Comparison of ENCODE assay signal across 9 cellular contexts in the genomic region with DNA sequence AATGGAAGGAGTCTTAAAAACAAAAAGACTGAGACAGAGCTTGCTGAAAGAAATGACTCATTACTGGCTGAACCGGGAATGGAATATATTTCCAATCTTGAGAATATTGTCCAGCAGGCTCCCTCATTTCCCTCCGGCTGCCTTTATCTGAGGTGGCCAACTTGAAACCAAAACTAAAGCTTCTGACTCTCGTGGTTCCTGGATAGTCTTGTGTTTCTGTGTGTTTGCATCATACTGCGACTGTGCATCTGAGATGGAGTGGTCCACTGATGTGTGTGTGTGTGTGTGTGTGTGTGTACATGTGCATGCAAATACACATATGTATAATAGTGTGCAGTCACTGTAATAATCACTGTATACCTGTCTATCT.
DNase-seq lines count a peak whose midpoint lies in the region; ATAC-seq and TF ChIP-seq lines count a peak whose summit lies in the region.
"Had no signal": no experiment of that assay in that cellular context is flagged by ENCODE, and none has a peak within 500 bp of the region (broad histone marks: within the 10 kb centered on the region; RNA-seq: fewer than 3 reads in every experiment).

No MANE protein-coding gene starts in this region.

- DNase-seq in Right ventricle myocardium superior: no peak
- no peak for DNase-seq in cardiac septum (ENCODE audit: low spot score)
- no peak for DNase-seq in heart right ventricle
- DNase-seq in uterus: peak in 1 of 2 donors; percentile 38
- DNase-seq in activated CD4-positive, CD25-positive, alpha-beta regulatory T cell (lab: John Stamatoyannopoulos, UW): no peak
- DNase-seq: NCI-H2081 treated with DMSO at 0.1 percent for 48 hours had no signal

- no peaks in the 10 kb centered on the region for H3K9me3 ChIP-seq in heart right ventricle
- H3K9me3 ChIP-seq in uterus: no peaks in the 10 kb centered on the region

- H3K27ac ChIP-seq in heart right ventricle (peak overlapping the region in 2 of 10 donors; percentile 15 to 25), uterus (peak overlapping the region; percentile 58 to 68)

- intact Hi-C loops in Right ventricle myocardium superior (cut with DNase I): loop anchor here (5.0 kb wide), 1 partner anchor 349 kb away; no protein-coding TSS in a partner anchor
- intact Hi-C loops in cardiac septum (cut with DNase I): loop anchor here (5.0 kb wide), 3 partner anchors 54 to 349 kb away; a partner anchor contains a TSS
- intact Hi-C loops in heart right ventricle (cut with DNase I): loop anchor here in 9 of 10 donors (1.0 to 10.0 kb wide), 12 partner anchors 54 to 349 kb away; a partner anchor contains a TSS
- intact Hi-C loops in uterus (cut with DNase I; ENCODE audit: low total_unique reads): no loop called here

- no peaks in the 10 kb centered on the region for H3K36me3 ChIP-seq in heart right ventricle
- H3K36me3 ChIP-seq in uterus: no peaks in the 10 kb centered on the region

- H3K4me1 ChIP-seq in heart right ventricle (peaks cover 0 to 22% (median 0%) of the 10 kb centered on the region in 9 donors), uterus (no peaks in the 10 kb centered on the region)

- ATAC-seq in Right ventricle myocardium superior (ENCODE audit: poor library complexity) (peak; percentile 53), heart right ventricle (peak in 7 of 8 donors; percentile 42 to 72 (median 60)), HG03439 (IDR thresholded peaks at IDR 0.05; ENCODE audit: unreplicated experiment) (no peak), GM19328 (IDR thresholded peaks at IDR 0.05; ENCODE audit: unreplicated experiment) (no peak)

- H3K27me3 ChIP-seq in heart right ventricle (peaks cover 0 to 8% (median 0%) of the 10 kb centered on the region in 7 donors), uterus (no peaks in the 10 kb centered on the region)

- TF ChIP-seq CTCF in WI38 (IDR thresholded peaks at IDR 0.05; ENCODE audit: low read depth, low read length) (no peak), heart right ventricle (IDR thresholded peaks at IDR 0.05) (no peak), uterus (IDR thresholded peaks at IDR 0.05) (no peak)

- no peak for TF ChIP-seq POLR2A in uterus (IDR thresholded peaks at IDR 0.05)

- 33 to 55% methylated on average over 4 of the region's 4 CpGs for WGBS in heart right ventricle, 2 donors

- H3K4me3 ChIP-seq in WI38 (ENCODE audit: low read depth, low read length) (peak overlapping the region; percentile 29), heart right ventricle (peak overlapping the region in 3 of 10 donors; percentile 10 to 24 (median 22)), uterus (peak overlapping the region in 1 of 2 donors; percentile 11)

Comparison
In these comparisons a context has a peak if more than half of its experiments do, and no peak if none do; other contexts are left out.
1. ATAC-seq: peak in Right ventricle myocardium superior (single experiment) and heart right ventricle (7 of 8); none in HG03439 (single experiment) and GM19328 (single experiment).